Comparison of ENCODE assay signal across 8 cellular contexts in genomic region chr1:160097196-160097910, GRCh38. TPM values are rescaled to one million over a fixed set of nuclear protein-coding genes. Genes with fewer than 3 reads are reported as not detected.
A peak's percentile ranks its signal among the peaks of the same experiment; 100 is the strongest.
DNase-seq lines count a peak whose midpoint lies in the region; ATAC-seq and TF ChIP-seq lines count a peak whose summit lies in the region.

No MANE protein-coding gene starts in this region.

- H3K27ac Mint-ChIP-seq in activated naive CD8-positive, alpha-beta T cell treated with anti-CD3 and anti-CD28 coated beads, Interleukin-2, amount 10 ng/mL, durations not matched to agents 7 days and 5 days, result peak overlapping the region; percentile 91

- peak; percentile 6 for TF ChIP-seq POLR2A in right lobe of liver (IDR thresholded peaks at IDR 0.05)

- peak overlapping the region; percentile 76 to 78 for H3K9ac ChIP-seq in stomach smooth muscle (ENCODE audit: low read length in 2 of 2)

- H3K4me1 ChIP-seq in right lobe of liver (peaks cover 0 to 74% (median 28%) of the 10 kb centered on the region in 4 donors), stomach smooth muscle (ENCODE audit: control insufficient read depth, insufficient read depth, low read length) (peaks cover 50% of the 10 kb centered on the region)

- H3K4me1 Mint-ChIP-seq in activated naive CD8-positive, alpha-beta T cell treated with anti-CD3 and anti-CD28 coated beads, Interleukin-2, amount 10 ng/mL, durations not matched to agents 7 days and 5 days, result peaks cover 39% of the 10 kb centered on the region

- no peaks in the 10 kb centered on the region for H3K27me3 ChIP-seq in right lobe of liver
- H3K27me3 ChIP-seq in stomach smooth muscle (ENCODE audit: control insufficient read depth in 1 of 2, insufficient read depth in 2 of 2, low read length in 2 of 2), result no peaks in the 10 kb centered on the region

- 43% methylated on average over 4 of the region's 5 CpGs for WGBS in right lobe of liver (ENCODE audit: insufficient coverage, low coverage, low lambda C conversion rate, missing lambda C conversion rate)

- no peak for ATAC-seq in activated naive CD8-positive, alpha-beta T cell treated with anti-CD3 and anti-CD28 coated beads, Interleukin-2, amount 10 ng/mL, durations not matched to agents 7 days and 5 days (ENCODE audit: low read depth)
- ATAC-seq in right lobe of liver, result no peak
- no peak for ATAC-seq in GM21619 (IDR thresholded peaks at IDR 0.05; ENCODE audit: unreplicated experiment)
- ATAC-seq in HG02885 (IDR thresholded peaks at IDR 0.05; ENCODE audit: poor library complexity, unreplicated experiment), result no peak

- H3K36me3 ChIP-seq in right lobe of liver, result peaks cover 0 to 5% (median 1%) of the 10 kb centered on the region in 4 donors
- peaks cover 12 to 22% of the 10 kb centered on the region in 2 donors for H3K36me3 ChIP-seq in stomach smooth muscle (ENCODE audit: control insufficient read depth in 2 of 2, insufficient read depth in 2 of 2, low read length in 2 of 2)

- peak; percentile 19 for DNase-seq in NCI-H345 (lab: John Stamatoyannopoulos, UW)
- DNase-seq in NCI-H345 treated with DMSO at 0.1 percent for 48 hours (lab: John Stamatoyannopoulos, UW; ENCODE audit: unreplicated experiment), result no peak
- DNase-seq in activated naive CD8-positive, alpha-beta T cell treated with anti-CD3 and anti-CD28 coated beads, Interleukin-2, amount 10 ng/mL, durations not matched to agents 7 days and 5 days, result no peak
- DNase-seq in right lobe of liver, result no peak
- DNase-seq in NCI-H1105 (lab: John Stamatoyannopoulos, UW), result no peak

- peak overlapping the region; percentile 67 to 86 (median 70) for H3K27ac ChIP-seq in right lobe of liver
- no peak overlapping the region for H3K27ac ChIP-seq in stomach smooth muscle (ENCODE audit: low read length)

- H3K36me3 Mint-ChIP-seq in activated naive CD8-positive, alpha-beta T cell treated with anti-CD3 and anti-CD28 coated beads, Interleukin-2, amount 10 ng/mL, durations not matched to agents 7 days and 5 days, result no peaks in the 10 kb centered on the region

- peak overlapping the region; percentile 92 for H3K4me3 Mint-ChIP-seq in activated naive CD8-positive, alpha-beta T cell treated with anti-CD3 and anti-CD28 coated beads, Interleukin-2, amount 10 ng/mL, durations not matched to agents 7 days and 5 days

- no peak for TF ChIP-seq CTCF in right lobe of liver (IDR thresholded peaks at IDR 0.05)

- H3K4me3 ChIP-seq in right lobe of liver (peak overlapping the region; percentile 72 to 81 (median 74)), stomach smooth muscle (ENCODE audit: low read length in 2 of 2) (peak overlapping the region; percentile 68 to 83)

- H3K9me3 Mint-ChIP-seq in activated naive CD8-positive, alpha-beta T cell treated with anti-CD3 and anti-CD28 coated beads, Interleukin-2, amount 10 ng/mL, durations not matched to agents 7 days and 5 days, result no peaks in the 10 kb centered on the region

- intact Hi-C loops in right lobe of liver (cut with DNase I), result no loop called here

- POLR2A ChIA-PET in activated naive CD8-positive, alpha-beta T cell treated with anti-CD3 and anti-CD28 coated beads, Interleukin-2, amount 10 ng/mL, durations not matched to agents 7 days and 5 days (lab: Charles Lee), result interaction anchor here (1.1 to 1.4 kb wide), 3 partner anchors 10 to 187 kb away, joined by 4 to 5 read pairs (median 4); partner anchors contain the start of genes DCAF8 and PEX19

- no peaks in the 10 kb centered on the region for H3K9me3 ChIP-seq in right lobe of liver
- H3K9me3 ChIP-seq in stomach smooth muscle (ENCODE audit: control insufficient read depth in 2 of 2, low read length in 2 of 2), result no peaks in the 10 kb centered on the region

- no peaks in the 10 kb centered on the region for H3K27me3 Mint-ChIP-seq in activated naive CD8-positive, alpha-beta T cell treated with anti-CD3 and anti-CD28 coated beads, Interleukin-2, amount 10 ng/mL, durations not matched to agents 7 days and 5 days

RNA-seq across cellular contexts. Expression of gene IGSF8, which starts 1.1 kb away (rescaled TPM):
- total RNA-seq in activated naive CD8-positive, alpha-beta T cell treated with anti-CD3 and anti-CD28 coated beads, Interleukin-2, amount 10 ng/mL, durations not matched to agents 7 days and 5 days, result 10 to 100 TPM; 39.8 to 44.6 TPM
- 10 to 100 TPM; 27.5 to 45.7 (median 29.4) TPM for total RNA-seq in right lobe of liver

RNA-seq across cellular contexts. Expression of gene KCNJ9, which starts 16.0 kb away (rescaled TPM):
- not detected for total RNA-seq in activated naive CD8-positive, alpha-beta T cell treated with anti-CD3 and anti-CD28 coated beads, Interleukin-2, amount 10 ng/mL, durations not matched to agents 7 days and 5 days
- not detected for total RNA-seq in right lobe of liver

RNA-seq across cellular contexts. Expression of gene ATP1A2, which starts 18.2 kb away (rescaled TPM):
- not detected for total RNA-seq in activated naive CD8-positive, alpha-beta T cell treated with anti-CD3 and anti-CD28 coated beads, Interleukin-2, amount 10 ng/mL, durations not matched to agents 7 days and 5 days
- total RNA-seq in right lobe of liver, result 1 to 10 TPM in 1 of 6 experiments, under 1 TPM in 5; 0.22 to 1.7 (median 0.36) TPM

RNA-seq across cellular contexts. Expression of gene KCNJ10, which starts 27.4 kb away (rescaled TPM):
- not detected for total RNA-seq in activated naive CD8-positive, alpha-beta T cell treated with anti-CD3 and anti-CD28 coated beads, Interleukin-2, amount 10 ng/mL, durations not matched to agents 7 days and 5 days
- 1 to 10 TPM in 2 of 6 experiments, under 1 TPM in 3, not detected in 1; 0.23 to 3.1 (median 0.31) TPM for total RNA-seq in right lobe of liver

RNA-seq across cellular contexts. Expression of gene ATP1A4, which starts 54.0 kb away (rescaled TPM):
- not detected for total RNA-seq in activated naive CD8-positive, alpha-beta T cell treated with anti-CD3 and anti-CD28 coated beads, Interleukin-2, amount 10 ng/mL, durations not matched to agents 7 days and 5 days
- total RNA-seq in right lobe of liver, result not detected
